In genomic region chr4:20044936-20045335, GRCh38 we compare ENCODE assay signal across 19 cellular contexts.
"Had no signal": no experiment of that assay in that cellular context is flagged by ENCODE, and none has a peak within 500 bp of the region (broad histone marks: within the 10 kb centered on the region; RNA-seq: fewer than 3 reads in every experiment).

No MANE protein-coding gene starts in this region.

- DNase-seq: cerebellar nuclear complex; effector memory CD8-positive, alpha-beta T cell; esophagus squamous epithelium; head of caudate nucleus; left colon; mucosa of descending colon; naive thymus-derived CD8-positive, alpha-beta T cell; pancreas; psoas muscle; retina; right lobe of liver; stimulated activated CD4-positive, alpha-beta T cell treated with anti-CD3 and anti-CD28 coated beads, Interleukin-2, amount 100 ng/mL, for 24 hours; stimulated activated CD4-positive, alpha-beta T cell treated with anti-CD3 and anti-CD28 coated beads, Interleukin-4, amount 100 ng/mL, for 4 hours; stimulated activated naive CD4-positive, alpha-beta T cell; stomach; substantia nigra; transverse colon had no signal

- ATAC-seq: effector memory CD8-positive, alpha-beta T cell; left colon; mucosa of descending colon; naive thymus-derived CD8-positive, alpha-beta T cell; psoas muscle; right lobe of liver had no signal

- H3K27ac ChIP-seq: esophagus squamous epithelium, pancreas, psoas muscle, right lobe of liver, stomach, thoracic aorta, transverse colon had no signal

- H3K9me3 ChIP-seq: esophagus squamous epithelium, mucosa of descending colon, pancreas, psoas muscle, right lobe of liver, stomach, thoracic aorta, transverse colon had no signal

- H3K4me1 ChIP-seq: pancreas, psoas muscle, right lobe of liver, stomach, transverse colon had no signal

- H2AFZ ChIP-seq: hepatocyte had no signal

- H3K36me3 ChIP-seq: esophagus squamous epithelium, pancreas, right lobe of liver, stomach, thoracic aorta, transverse colon had no signal

- H3K79me2 ChIP-seq: hepatocyte had no signal

- H3K27me3 ChIP-seq: esophagus squamous epithelium, hepatocyte, pancreas, right lobe of liver, stomach, transverse colon had no signal

- H3K4me2 ChIP-seq: hepatocyte had no signal

- H3K4me3 ChIP-seq: esophagus squamous epithelium, hepatocyte, mucosa of descending colon, pancreas, psoas muscle, right lobe of liver, stomach, thoracic aorta, transverse colon had no signal
